In genomic region chr1:36829951-36830350, GRCh38 we compare ENCODE assay signal across 21 cellular contexts.
DNase-seq lines count a peak whose midpoint lies in the region; ATAC-seq and TF ChIP-seq lines count a peak whose summit lies in the region.
"Had no signal": no experiment of that assay in that cellular context is flagged by ENCODE, and none has a peak within 500 bp of the region (broad histone marks: within the 10 kb centered on the region; RNA-seq: fewer than 3 reads in every experiment).

No MANE protein-coding gene starts in this region.

- TF ChIP-seq CTCF in omental fat pad (IDR thresholded peaks at IDR 0.05), result no peak

- no peaks in the 10 kb centered on the region for H3K79me1 ChIP-seq in trophoblast cell (ENCODE audit: low read length)

- H2BK5ac ChIP-seq in trophoblast cell (ENCODE audit: low read depth, low read length, poor library complexity), result no peak overlapping the region

- no peak overlapping the region for H3K4me2 ChIP-seq in trophoblast cell (ENCODE audit: low read length)

- H3K18ac ChIP-seq in trophoblast cell (ENCODE audit: low read length), result no peak overlapping the region

- no peak overlapping the region for H3K9ac ChIP-seq in trophoblast cell (ENCODE audit: low read length)
- H3K9ac ChIP-seq: BLaER1 treated with 17β-estradiol and CSF1 and Interleukin-3, amounts not matched to agents 10 nM and 100 nM had no signal

- H2AK5ac ChIP-seq in trophoblast cell (ENCODE audit: low read length), result no peak overlapping the region

- H3K9me3 ChIP-seq in trophoblast cell (ENCODE audit: insufficient read depth, low read depth, low read length), result no peaks in the 10 kb centered on the region
- H3K9me3 ChIP-seq: BLaER1 treated with 17β-estradiol and CSF1 and Interleukin-3, amounts not matched to agents 10 nM and 100 nM; Caco-2; Peyer's patch; SJSA1 had no signal

- H3K4me3 ChIP-seq in trophoblast cell (ENCODE audit: low read depth, low read length), result no peak overlapping the region
- H3K4me3 ChIP-seq: BLaER1 treated with 17β-estradiol and CSF1 and Interleukin-3, amounts not matched to agents 10 nM and 100 nM; Peyer's patch; SJSA1 had no signal

- peaks cover 0 to 5% of the 10 kb centered on the region in 2 experiments for H3K4me1 ChIP-seq in trophoblast cell (ENCODE audit: control insufficient read depth in 1 of 2, insufficient read depth in 2 of 2, low read length in 2 of 2)
- H3K4me1 ChIP-seq: Caco-2, Peyer's patch, SJSA1 had no signal

- WGBS in trophoblast cell (ENCODE audit: extremely low coverage, insufficient coverage, insufficient read length), result no CpG with 5 or more reads among the region's 4 CpGs

- no peak overlapping the region for H3K4ac ChIP-seq in trophoblast cell (ENCODE audit: low read depth, low read length)

- no peaks in the 10 kb centered on the region for H3K79me2 ChIP-seq in trophoblast cell (ENCODE audit: control insufficient read depth, insufficient read depth, low read length, poor library complexity)

- no peak overlapping the region for H2AFZ ChIP-seq in trophoblast cell (ENCODE audit: insufficient read depth, low read length, poor library complexity)

- H2BK12ac ChIP-seq in trophoblast cell (ENCODE audit: low read length), result no peak overlapping the region

- peak overlapping the region; percentile 12 for H3K23ac ChIP-seq in trophoblast cell (ENCODE audit: low read length)

- no peak overlapping the region for H4K8ac ChIP-seq in trophoblast cell (ENCODE audit: low read depth, low read length)

- H3K36me3 ChIP-seq in trophoblast cell (ENCODE audit: control insufficient read depth in 1 of 2, insufficient read depth in 2 of 2, low read length in 2 of 2), result no peaks in the 10 kb centered on the region
- H3K36me3 ChIP-seq: BLaER1 treated with 17β-estradiol and CSF1 and Interleukin-3, amounts not matched to agents 10 nM and 100 nM; Peyer's patch; SJSA1 had no signal

- no peak overlapping the region for H4K91ac ChIP-seq in trophoblast cell (ENCODE audit: low read depth, low read length)

- H3K14ac ChIP-seq in trophoblast cell (ENCODE audit: low read length), result no peak overlapping the region

- H4K12ac ChIP-seq in trophoblast cell (ENCODE audit: low read depth, low read length), result no peak overlapping the region

- no peak for ATAC-seq in omental fat pad (ENCODE audit: low FRiP score)
- no peak for ATAC-seq in GM19467 (IDR thresholded peaks at IDR 0.05; ENCODE audit: unreplicated experiment)
- ATAC-seq: HCT116 had no signal

- peak; percentile 24 for DNase-seq in NCI-H2171 treated with DMSO at 0.1 percent for 48 hours (lab: John Stamatoyannopoulos, UW)
- no peak for DNase-seq in NCI-H2171 (lab: John Stamatoyannopoulos, UW)
- DNase-seq in NCI-H2029 (lab: John Stamatoyannopoulos, UW), result peak; percentile 99
- peak; percentile 98 for DNase-seq in NCI-H524 treated with DMSO at 0.1 percent for 48 hours (lab: John Stamatoyannopoulos, UW)
- no peak for DNase-seq in trophoblast cell
- no peak for DNase-seq in omental fat pad (ENCODE audit: low spot score)
- DNase-seq in hepatic stellate cell (ENCODE audit: low spot score), result no peak
- DNase-seq: 8988T; Caco-2; CD4-positive, alpha-beta memory T cell; DMS153; GDM1; GOT3; NCI-H1417; NCI-H187 treated with DMSO at 0.1 percent for 48 hours; NCI-H774 had no signal

- no peaks in the 10 kb centered on the region for H3K27me3 ChIP-seq in trophoblast cell (ENCODE audit: insufficient read depth, low read length)
- H3K27me3 ChIP-seq: Peyer's patch, SJSA1 had no signal

- H3K27ac ChIP-seq in trophoblast cell (ENCODE audit: low read depth, low read length), result no peak overlapping the region
- H3K27ac ChIP-seq: BLaER1 treated with 17β-estradiol and CSF1 and Interleukin-3, amounts not matched to agents 10 nM and 100 nM; Peyer's patch; SJSA1 had no signal

- H2BK120ac ChIP-seq in trophoblast cell (ENCODE audit: insufficient read depth, low read length, poor library complexity), result no peak overlapping the region

Comparison
In these comparisons a context has a peak if more than half of its experiments do, and no peak if none do; other contexts are left out.
1. DNase-seq: peak in NCI-H2171 treated with DMSO at 0.1 percent for 48 hours (single experiment), NCI-H2029 (single experiment) and NCI-H524 treated with DMSO at 0.1 percent for 48 hours (single experiment); none in NCI-H2171 (single experiment), trophoblast cell (0 of 2), omental fat pad (single experiment) and hepatic stellate cell (single experiment).